In genomic region chr4:102675142-102675541, GRCh38 we compare ENCODE assay signal across 21 cellular contexts.
DNase-seq lines count a peak whose midpoint lies in the region; ATAC-seq and TF ChIP-seq lines count a peak whose summit lies in the region.
"Had no signal": no experiment of that assay in that cellular context is flagged by ENCODE, and none has a peak within 500 bp of the region (broad histone marks: within the 10 kb centered on the region; RNA-seq: fewer than 3 reads in every experiment).

No MANE protein-coding gene starts in this region.

- H3K27me3 ChIP-seq in IMR-90 (ENCODE audit: control insufficient read depth, insufficient read depth, low read length) (no peaks in the 10 kb centered on the region), mesenchymal stem cell (ENCODE audit: control insufficient read depth in 1 of 2, insufficient read depth in 1 of 2, low read length in 2 of 2) (no peaks in the 10 kb centered on the region)
- H3K27me3 ChIP-seq: BLaER1 treated with 17β-estradiol and CSF1 and Interleukin-3, amounts not matched to agents 10 nM and 100 nM; Peyer's patch had no signal

- CTCF ChIA-PET in IMR-90 (lab: Yijun Ruan, JAX), result no interaction called here

- H4K91ac ChIP-seq in IMR-90 (ENCODE audit: insufficient read depth, low read depth, low read length), result peak overlapping the region; percentile 24; the same call in 1 of the 2 replicates
- H4K91ac ChIP-seq in mesenchymal stem cell (ENCODE audit: low read length), result no peak overlapping the region

- H3K79me1 ChIP-seq in IMR-90 (ENCODE audit: low read depth in 1 of 2, low read length in 2 of 2) (no peaks in the 10 kb centered on the region; a peak in 1 of 4 replicates), mesenchymal stem cell (replicated peaks; ENCODE audit: low read length, poor library complexity, severe bottlenecking) (no peaks in the 10 kb centered on the region)

- peaks cover 7% of the 10 kb centered on the region for H3K9me1 ChIP-seq in IMR-90 (ENCODE audit: insufficient read depth, low read length)

- H2AK5ac ChIP-seq in IMR-90 (ENCODE audit: low read depth, low read length) (peak overlapping the region; percentile 7; the same call in 1 of the 2 replicates), mesenchymal stem cell (ENCODE audit: low read length, severe bottlenecking) (no peak overlapping the region)

- DNase-seq in A172 (ENCODE audit: low spot score) (peak; percentile 6), IMR-90 (peak; percentile 72), choroid plexus epithelial cell (ENCODE audit: low read depth) (peak; percentile 67), mesenchymal stem cell (peak; percentile 93), Kasumi-1 (lab: John Stamatoyannopoulos, UW) (no peak)
- DNase-seq: activated CD4-positive, alpha-beta T cell treated with anti-CD3 and anti-CD28 coated beads, Interleukin-2, amount 50 U/mL, for 4 hours; activated CD8-positive, alpha-beta memory T cell treated with anti-CD3 and anti-CD28 coated beads, Interleukin-2, amount 50 U/mL, for 48 hours; activated effector memory CD4-positive, alpha-beta T cell treated with Interleukin-2 at 50 U/mL for 16 hours; activated naive CD8-positive, alpha-beta T cell treated with anti-CD3 and anti-CD28 coated beads, Interleukin-2, amount 50 U/mL, for 24 hours; GDM1; NCI-H2081; NCI-H446 treated with DMSO at 0.1 percent for 48 hours; nephron progenitor cell; Peyer's patch had no signal

- H3K14ac ChIP-seq in IMR-90 (replicated peaks; ENCODE audit: low read depth, low read length) (peak overlapping the region; percentile 57), mesenchymal stem cell (ENCODE audit: low read length in 2 of 2) (no peak overlapping the region)

- peak overlapping the region; percentile 74; the same call in 1 of the 2 replicates for H2BK20ac ChIP-seq in IMR-90 (ENCODE audit: low read depth, low read length)

- no peaks in the 10 kb centered on the region for H3K9me3 ChIP-seq in IMR-90 (ENCODE audit: control insufficient read depth, insufficient read depth, low read length)
- H3K9me3 ChIP-seq in mesenchymal stem cell (ENCODE audit: control insufficient read depth, low read length), result no peaks in the 10 kb centered on the region
- H3K9me3 ChIP-seq: A549, Peyer's patch had no signal

- H2BK12ac ChIP-seq in mesenchymal stem cell (ENCODE audit: low read length in 2 of 2), result no peak overlapping the region

- H3K56ac ChIP-seq in IMR-90 (ENCODE audit: extremely low read depth, insufficient read depth, low read length), result no peak overlapping the region

- H3K36me3 ChIP-seq in IMR-90 (ENCODE audit: control insufficient read depth, insufficient read depth, low read length) (peaks cover 6% of the 10 kb centered on the region; the same call in 1 of the 2 replicates), mesenchymal stem cell (ENCODE audit: control insufficient read depth in 1 of 2, insufficient read depth in 2 of 2, low read depth in 1 of 2, low read length in 2 of 2) (peaks cover 0 to 32% of the 10 kb centered on the region in 2 experiments)

- no peak overlapping the region for H3K4me2 ChIP-seq in IMR-90 (ENCODE audit: low read depth, low read length)
- H3K4me2 ChIP-seq in mesenchymal stem cell (ENCODE audit: low read length, poor library complexity, severe bottlenecking), result no peak overlapping the region
- H3K4me2 ChIP-seq: A549; BLaER1 treated with 17β-estradiol and CSF1 and Interleukin-3, amounts not matched to agents 10 nM and 100 nM had no signal

- in situ Hi-C loops in IMR-90 (cut with MboI; ENCODE audit: low sequenced_read_pairs), result no loop called here

- POLR2A ChIA-PET in IMR-90 (lab: Charles Lee; ENCODE audit: unreplicated experiment), result interaction anchor here (0.6 kb wide), 1 partner anchor 38 kb away, joined by 3 read pairs; no protein-coding TSS in a partner anchor

- no peak for TF ChIP-seq RAD21 in IMR-90 (IDR thresholded peaks at IDR 0.05; ENCODE audit: low read length)

- H3K4ac ChIP-seq in IMR-90 (ENCODE audit: low read depth, low read length) (peak overlapping the region; percentile 46; the same call in 1 of the 2 replicates), mesenchymal stem cell (ENCODE audit: low read depth in 1 of 2, low read length in 2 of 2) (no peak overlapping the region)

- BruUV-seq in IMR-90 (replicated peaks; lab: Mats Ljungman, UMichigan), result no TSS peak

- H3K4me3 ChIP-seq in IMR-90 (ENCODE audit: insufficient read depth, low read depth, low read length) (no peak overlapping the region), choroid plexus epithelial cell (ENCODE audit: low read depth, low read length) (no peak overlapping the region), mesenchymal stem cell (ENCODE audit: insufficient read depth in 1 of 2, low read depth in 1 of 2, low read length in 2 of 2) (no peak overlapping the region)
- H3K4me3 ChIP-seq: A549; BLaER1 treated with 17β-estradiol and CSF1 and Interleukin-3, amounts not matched to agents 10 nM and 100 nM; Peyer's patch; SK-N-MC had no signal

- H3K23ac ChIP-seq in IMR-90 (ENCODE audit: low read depth, low read length), result peak overlapping the region; percentile 90
- no peak overlapping the region for H3K23ac ChIP-seq in mesenchymal stem cell (ENCODE audit: low read length in 2 of 2)

- H2BK15ac ChIP-seq in IMR-90 (ENCODE audit: low read depth, low read length) (no peak overlapping the region; the same call in 2 of the 3 replicates), mesenchymal stem cell (ENCODE audit: low read depth, poor library complexity, severe bottlenecking) (no peak overlapping the region)

- peak overlapping the region in 1 of 2 experiments; percentile 75; a peak in 2 of 4 replicates for H4K8ac ChIP-seq in IMR-90 (ENCODE audit: low read depth in 2 of 2, low read length in 2 of 2)
- no peak overlapping the region for H4K8ac ChIP-seq in mesenchymal stem cell (ENCODE audit: low read length)

- peaks cover 3% of the 10 kb centered on the region for H3K4me1 ChIP-seq in IMR-90 (ENCODE audit: control insufficient read depth, insufficient read depth, low read length)
- no peaks in the 10 kb centered on the region for H3K4me1 ChIP-seq in mesenchymal stem cell (ENCODE audit: control insufficient read depth, insufficient read depth, low read depth, low read length)
- H3K4me1 ChIP-seq: A549; BLaER1 treated with 17β-estradiol and CSF1 and Interleukin-3, amounts not matched to agents 10 nM and 100 nM; Peyer's patch had no signal

- dilution Hi-C loops in IMR-90 (cut with HindIII; ENCODE audit: low sequenced_read_pairs, unreplicated experiment), result no loop called here

- TF ChIP-seq CTCF in IMR-90 (conservative IDR thresholded peaks at IDR 0.05; ENCODE audit: low read depth, low read length), result no peak
- TF ChIP-seq CTCF in choroid plexus epithelial cell (conservative IDR thresholded peaks at IDR 0.05; ENCODE audit: low read depth, low read length), result no peak

- H3K18ac ChIP-seq in IMR-90 (ENCODE audit: low read depth, low read length) (no peak overlapping the region), mesenchymal stem cell (ENCODE audit: low read depth in 1 of 2, low read length in 2 of 2) (no peak overlapping the region)

- intact Hi-C loops in IMR-90 (cut with micrococcal nuclease), result no loop called here

- H4K20me1 ChIP-seq in IMR-90 (ENCODE audit: insufficient read depth, low read length), result no peaks in the 10 kb centered on the region

- H2BK120ac ChIP-seq in IMR-90 (ENCODE audit: low read depth, low read length) (peak overlapping the region; percentile 68), mesenchymal stem cell (ENCODE audit: low read depth, low read length) (no peak overlapping the region)

- ATAC-seq in IMR-90 (ENCODE audit: low read depth) (peak; percentile 97), HG03039 (IDR thresholded peaks at IDR 0.05; ENCODE audit: unreplicated experiment) (no peak), GM18498 (IDR thresholded peaks at IDR 0.05; ENCODE audit: unreplicated experiment) (no peak), GM18519 (IDR thresholded peaks at IDR 0.05; ENCODE audit: low FRiP score, unreplicated experiment) (no peak)
- ATAC-seq: A549; activated naive CD8-positive, alpha-beta T cell treated with anti-CD3 and anti-CD28 coated beads, Interleukin-2, amount 50 U/mL, for 24 hours; HCT116 had no signal

- no peak overlapping the region for H3K27ac ChIP-seq in IMR-90 (ENCODE audit: insufficient read depth, low read length)
- H3K27ac ChIP-seq in mesenchymal stem cell (ENCODE audit: low read length, poor library complexity, severe bottlenecking), result peak overlapping the region; percentile 29
- H3K27ac ChIP-seq: A549; BLaER1 treated with 17β-estradiol and CSF1 and Interleukin-3, amounts not matched to agents 10 nM and 100 nM; Peyer's patch; SK-N-MC had no signal

- H3K9ac ChIP-seq in IMR-90 (ENCODE audit: low read depth, low read length) (no peak overlapping the region), mesenchymal stem cell (ENCODE audit: low read length) (no peak overlapping the region)
- H3K9ac ChIP-seq: BLaER1 treated with 17β-estradiol and CSF1 and Interleukin-3, amounts not matched to agents 10 nM and 100 nM had no signal

- no peak overlapping the region for H2AK9ac ChIP-seq in IMR-90 (replicated peaks; ENCODE audit: low read depth, low read length, poor library complexity)

- WGBS in IMR-90 (ENCODE audit: extremely low coverage in 2 of 2, insufficient read length in 1 of 2), 2 experiments, result no CpG with 5 or more reads among the region's 1 CpG
- WGBS in mesenchymal stem cell, result 20% methylated on average over 1 of the region's 1 CpG

- H4K5ac ChIP-seq in IMR-90 (ENCODE audit: low read depth, low read length), result no peak overlapping the region

- H2BK5ac ChIP-seq in IMR-90 (ENCODE audit: low read depth, low read length, poor library complexity, severe bottlenecking), result peak overlapping the region; percentile 74
- no peak overlapping the region for H2BK5ac ChIP-seq in mesenchymal stem cell (ENCODE audit: low read depth, low read length, poor library complexity, severe bottlenecking)

- H2AFZ ChIP-seq in IMR-90 (replicated peaks; ENCODE audit: low read length, poor library complexity), result peak overlapping the region; percentile 81
- H2AFZ ChIP-seq in mesenchymal stem cell (ENCODE audit: low read depth, low read length), result no peak overlapping the region

- no peak for TF ChIP-seq POLR2A in IMR-90 (IDR thresholded peaks at IDR 0.05; ENCODE audit: low read depth, low read length)

TF ChIP-seq in IMR-90, 13 proteins besides CTCF, POLR2A, EP300 and RAD21:
- TF ChIP-seq RFX5 (IDR thresholded peaks at IDR 0.05; ENCODE audit: low read depth, low read length) (no peak), MAZ (IDR thresholded peaks at IDR 0.05; ENCODE audit: borderline replicate concordance, low read depth, low read length) (no peak), CEBPB (IDR thresholded peaks at IDR 0.05; ENCODE audit: low read depth, low read length) (no peak), SMC3 (IDR thresholded peaks at IDR 0.05; ENCODE audit: low read depth, low read length) (no peak), BHLHE40 (IDR thresholded peaks at IDR 0.05; ENCODE audit: low read depth, low read length) (no peak), CHD1 (IDR thresholded peaks at IDR 0.05; ENCODE audit: low read depth, low read length) (no peak), MAFK (IDR thresholded peaks at IDR 0.05; ENCODE audit: low read depth, low read length) (no peak), RCOR1 (IDR thresholded peaks at IDR 0.05; ENCODE audit: insufficient replicate concordance, low read length) (no peak)

Comparison
In these comparisons a context has a peak if more than half of its experiments do, and no peak if none do; other contexts are left out.
1. DNase-seq: peak in A172 (single experiment), IMR-90 (single experiment), choroid plexus epithelial cell (single experiment) and mesenchymal stem cell (single experiment); none in Kasumi-1 (0 of 2).